In the genomic region with DNA sequence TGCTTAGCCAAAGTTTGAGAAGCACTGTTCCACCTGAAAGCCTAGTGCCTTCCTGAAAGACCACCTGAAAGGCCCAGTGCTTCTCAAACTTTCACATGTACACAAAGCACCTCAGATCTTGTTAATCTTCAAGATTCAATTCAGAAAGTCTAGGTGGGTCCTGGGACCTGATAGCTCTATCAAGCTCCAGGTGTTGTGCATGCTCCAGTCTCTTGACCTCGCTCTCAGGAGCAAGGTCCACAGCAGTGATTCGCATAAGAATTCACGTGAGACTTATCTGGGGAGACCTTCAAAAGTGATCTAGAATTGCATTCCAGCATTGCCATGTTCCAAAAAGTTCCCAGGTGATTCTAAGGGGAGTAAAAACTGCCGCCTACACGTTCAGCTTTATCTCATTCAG, we compare ENCODE assay signal across 9 cellular contexts.
"Had no signal": no experiment of that assay in that cellular context is flagged by ENCODE, and none has a peak within 500 bp of the region (broad histone marks: within the 10 kb centered on the region; RNA-seq: fewer than 3 reads in every experiment).

No MANE protein-coding gene starts in this region.

- DNase-seq: GM23248, H9, HCEC 1CT, KBM-7 had no signal

- H3K36me3 Mint-ChIP-seq: IgD-negative memory B cell had no signal

- H3K27ac Mint-ChIP-seq: H9, IgD-negative memory B cell had no signal

- H3K27ac ChIP-seq: GM23248, HL-60 had no signal

- FAIRE-seq: H1, H54, HepG2 had no signal

- H3K9me3 Mint-ChIP-seq: IgD-negative memory B cell had no signal

- H3K4me3 Mint-ChIP-seq: H9, IgD-negative memory B cell had no signal

- H2AFZ ChIP-seq: GM23248 had no signal

- H3K4me3 ChIP-seq: GM23248 had no signal

- H3K4me1 Mint-ChIP-seq: H9 had no signal

- H3K9ac ChIP-seq: GM23248 had no signal

- ATAC-seq: HepG2 had no signal
